Comparison of ENCODE assay signal across 26 cellular contexts in genomic region chr1:226335653-226336052, GRCh38.
"Had no signal": no experiment of that assay in that cellular context is flagged by ENCODE, and none has a peak within 500 bp of the region (broad histone marks: within the 10 kb centered on the region; RNA-seq: fewer than 3 reads in every experiment).

No MANE protein-coding gene starts in this region.

- H3K4me3 ChIP-seq: body of pancreas, PC-9 had no signal

- FAIRE-seq: bronchial epithelial cell, TTC549 had no signal

- ATAC-seq: activated CD8-positive, alpha-beta memory T cell treated with anti-CD3 and anti-CD28 coated beads, Interleukin-2, amount 10 ng/mL, durations not matched to agents 7 days and 5 days; body of pancreas had no signal

- H3K4me3 Mint-ChIP-seq: activated B cell treated with CpG ODN at 0.5 μM for 24 hours; activated CD4-positive, alpha-beta T cell treated with anti-CD3 and anti-CD28 coated beads, Interleukin-2, amount 10 ng/mL, durations not matched to agents 24 days and 14 days; activated CD8-positive, alpha-beta memory T cell treated with anti-CD3 and anti-CD28 coated beads, Interleukin-2, amount 10 ng/mL, durations not matched to agents 7 days and 5 days; activated naive CD4-positive, alpha-beta T cell treated with anti-CD3 and anti-CD28 coated beads, Interleukin-2, amount 50 U/mL, for 24 hours; activated T-cell treated with anti-CD3 and anti-CD28 coated beads, Interleukin-2, amount 50 U/mL, for 24 hours; activated T-helper 1 cell treated with anti-CD3 and anti-CD28 coated beads, Interleukin-12 subunit alpha, Interleukin-12 subunit beta, Interleukin-2, Interleukin-4 antibody, amounts not matched to agents 30 ng/mL and 10 ng/mL and 1 ng/mL, durations not matched to agents 14 hours and 24 hours and 36 hours had no signal

- H3K27ac ChIP-seq: body of pancreas, PC-9 had no signal

- H3K36me3 Mint-ChIP-seq: activated CD8-positive, alpha-beta memory T cell treated with anti-CD3 and anti-CD28 coated beads, Interleukin-2, amount 10 ng/mL, durations not matched to agents 7 days and 5 days had no signal

- DNase-seq: activated B cell treated with CpG ODN at 0.5 μM for 24 hours; activated CD4-positive, alpha-beta T cell treated with anti-CD3 and anti-CD28 coated beads for 1 hour; activated CD4-positive, alpha-beta T cell treated with anti-CD3 and anti-CD28 coated beads, Interleukin-2, amount 10 ng/mL, durations not matched to agents 24 days and 14 days; activated CD4-positive, alpha-beta T cell treated with anti-CD3 and anti-CD28 coated beads, Interleukin-2, amount 50 U/mL, for 48 hours; activated CD8-positive, alpha-beta memory T cell treated with anti-CD3 and anti-CD28 coated beads, Interleukin-2, amount 10 ng/mL, durations not matched to agents 7 days and 5 days; activated effector memory CD4-positive, alpha-beta T cell treated with Interleukin-2 at 50 U/mL for 16 hours; activated naive CD4-positive, alpha-beta T cell; activated T-cell treated with anti-CD3 and anti-CD28 coated beads, Interleukin-2, amount 50 U/mL, for 24 hours; aorta; body of pancreas; KG1; NCI-H1092; NCI-H1417; NCI-H1694 treated with DMSO at 0.1 percent for 48 hours; NCI-H2029 treated with DMSO at 0.1 percent for 48 hours; NCI-H345; NCI-H510A; NCI-H69; PC-9; SHP77 treated with DMSO at 0.1 percent for 48 hours; T-helper 2 cell; T1000 had no signal

- H3K9me3 ChIP-seq: body of pancreas had no signal

- H2AFZ ChIP-seq: PC-9 had no signal

- H3K9me3 Mint-ChIP-seq: activated B cell treated with CpG ODN at 0.5 μM for 24 hours had no signal

- H3K4me2 ChIP-seq: PC-9 had no signal

- H3K27me3 Mint-ChIP-seq: activated B cell treated with CpG ODN at 0.5 μM for 24 hours had no signal

- H3K27ac Mint-ChIP-seq: activated B cell treated with CpG ODN at 0.5 μM for 24 hours; activated CD4-positive, alpha-beta T cell treated with anti-CD3 and anti-CD28 coated beads, Interleukin-2, amount 10 ng/mL, durations not matched to agents 24 days and 14 days; activated CD8-positive, alpha-beta memory T cell treated with anti-CD3 and anti-CD28 coated beads, Interleukin-2, amount 10 ng/mL, durations not matched to agents 7 days and 5 days; activated naive CD4-positive, alpha-beta T cell treated with anti-CD3 and anti-CD28 coated beads, Interleukin-2, amount 50 U/mL, for 24 hours; activated T-cell treated with anti-CD3 and anti-CD28 coated beads, Interleukin-2, amount 50 U/mL, for 24 hours; activated T-helper 1 cell treated with anti-CD3 and anti-CD28 coated beads, Interleukin-12 subunit alpha, Interleukin-12 subunit beta, Interleukin-2, Interleukin-4 antibody, amounts not matched to agents 30 ng/mL and 10 ng/mL and 1 ng/mL, durations not matched to agents 14 hours and 24 hours and 36 hours had no signal
